16 cellular contexts compared by ENCODE assay signal in genomic region chr6:43677759-43678158, GRCh38. TPM values are rescaled to one million over a fixed set of nuclear protein-coding genes. Genes with fewer than 3 reads are reported as not detected.
"Had no signal": no experiment of that assay in that cellular context is flagged by ENCODE, and none has a peak within 500 bp of the region (broad histone marks: within the 10 kb centered on the region; RNA-seq: fewer than 3 reads in every experiment).

No MANE protein-coding gene starts in this region.

- H3K27me3 Mint-ChIP-seq: naive thymus-derived CD8-positive, alpha-beta T cell had no signal

- DNase-seq: colonic mucosa; dermis blood vessel endothelial cell; esophagus squamous epithelium; foreskin fibroblast; kidney; mesendoderm; naive thymus-derived CD8-positive, alpha-beta T cell; posterior cingulate gyrus; right cardiac atrium; stimulated activated CD4-positive, alpha-beta T cell treated with anti-CD3 and anti-CD28 coated beads, Interleukin-2, amount 100 ng/mL, for 48 hours; stimulated activated naive CD4-positive, alpha-beta T cell treated with Interleukin-2 at 50 U/mL for 16 hours; upper lobe of left lung had no signal

- H3K9me3 ChIP-seq: colonic mucosa, esophagus squamous epithelium, upper lobe of left lung, vagina had no signal

- H3K27ac ChIP-seq: colonic mucosa, esophagus squamous epithelium, upper lobe of left lung, vagina had no signal

- FAIRE-seq: kidney had no signal

- H3K27me3 ChIP-seq: colonic mucosa, esophagus squamous epithelium, upper lobe of left lung, vagina had no signal

- ATAC-seq: naive thymus-derived CD8-positive, alpha-beta T cell; right cardiac atrium had no signal

- H3K4me3 ChIP-seq: colonic mucosa, esophagus squamous epithelium, smooth muscle cell, upper lobe of left lung, vagina had no signal

- H3K4me3 Mint-ChIP-seq: naive thymus-derived CD8-positive, alpha-beta T cell; neural crest cell had no signal

- H3K4me1 Mint-ChIP-seq: neural crest cell had no signal

RNA-seq across cellular contexts. Expression of gene RSPH9, which starts 32.9 kb away (rescaled TPM):
- total RNA-seq: colonic mucosa; epithelial cell of proximal tubule; naive thymus-derived CD8-positive, alpha-beta T cell had no signal
